In the genomic region with DNA sequence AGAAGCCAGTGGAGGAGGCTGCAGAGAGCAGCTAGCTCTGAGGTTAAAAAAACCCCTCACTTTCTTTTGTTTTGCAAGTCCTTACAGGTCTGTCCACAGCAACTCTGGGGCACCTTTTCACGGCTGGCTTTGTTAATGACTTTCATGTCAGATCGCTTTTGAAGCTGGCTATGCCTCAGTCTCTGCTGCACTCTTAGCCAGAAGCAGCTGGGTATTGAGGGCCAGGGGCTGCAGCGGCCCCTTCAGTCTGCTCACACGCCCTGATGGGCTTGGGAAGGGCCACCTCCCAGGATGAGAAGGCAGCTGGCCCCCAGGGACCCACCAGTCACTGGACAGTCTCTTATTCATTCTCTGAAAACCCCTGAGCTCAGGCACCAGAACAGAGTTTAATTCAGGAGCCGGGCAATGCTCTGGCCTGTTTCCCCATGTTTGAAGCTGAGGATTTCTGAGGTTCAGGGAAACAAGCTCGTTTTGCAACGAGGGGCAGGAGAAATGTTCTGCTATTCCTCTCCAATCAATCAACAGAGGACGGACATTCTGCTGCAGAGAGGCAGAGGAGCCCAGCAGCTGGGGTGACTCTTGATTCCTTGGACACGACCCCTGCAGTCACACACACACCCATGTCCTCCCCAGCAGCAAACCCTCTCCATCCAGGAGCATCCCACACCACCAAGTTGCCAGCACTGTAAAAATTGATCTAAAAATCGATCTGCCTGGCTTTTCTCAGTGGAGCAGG, we compare ENCODE assay signal across 1 cellular context.
TF ChIP-seq lines count a peak whose summit lies in the region.

No MANE protein-coding gene starts in this region.

TF ChIP-seq in K562, 482 proteins besides CTCF, POLR2A, EP300 and RAD21:
- TF ChIP-seq, protein P1, sequence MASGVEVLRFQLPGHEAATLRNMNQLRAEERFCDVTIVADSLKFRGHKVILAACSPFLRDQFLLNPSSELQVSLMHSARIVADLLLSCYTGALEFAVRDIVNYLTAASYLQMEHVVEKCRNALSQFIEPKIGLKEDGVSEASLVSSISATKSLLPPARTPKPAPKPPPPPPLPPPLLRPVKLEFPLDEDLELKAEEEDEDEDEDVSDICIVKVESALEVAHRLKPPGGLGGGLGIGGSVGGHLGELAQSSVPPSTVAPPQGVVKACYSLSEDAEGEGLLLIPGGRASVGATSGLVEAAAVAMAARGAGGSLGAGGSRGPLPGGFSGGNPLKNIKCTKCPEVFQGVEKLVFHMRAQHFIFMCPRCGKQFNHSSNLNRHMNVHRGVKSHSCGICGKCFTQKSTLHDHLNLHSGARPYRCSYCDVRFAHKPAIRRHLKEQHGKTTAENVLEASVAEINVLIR (CRISPR knock-in tag; IDR thresholded peaks at IDR 0.05) = no peak
- no peak for TF ChIP-seq TCF7L2 (IDR thresholded peaks at IDR 0.05; ENCODE audit: low read depth, low read length)
